ENCODE assay signal across 9 cellular contexts in the genomic region with DNA sequence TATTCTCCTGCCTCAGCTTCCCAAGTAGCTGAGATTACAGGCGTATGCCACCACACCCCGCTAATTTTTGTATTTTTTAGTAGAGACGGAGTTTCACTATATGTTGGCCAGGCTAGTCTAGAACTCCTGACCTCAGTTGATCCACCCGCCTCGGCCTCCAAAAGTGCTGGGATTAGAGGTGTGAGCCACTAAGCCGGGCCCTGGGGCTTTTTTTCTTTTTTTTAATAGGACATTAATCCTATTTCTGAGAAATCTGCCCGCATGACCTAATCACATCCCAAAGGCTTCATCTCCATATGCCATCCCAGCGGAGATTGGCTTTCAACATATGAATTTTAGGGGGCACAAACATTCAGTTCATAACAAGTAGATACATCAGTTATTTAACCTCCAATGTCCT.
"Had no signal": no experiment of that assay in that cellular context is flagged by ENCODE, and none has a peak within 500 bp of the region (broad histone marks: within the 10 kb centered on the region; RNA-seq: fewer than 3 reads in every experiment).

No MANE protein-coding gene starts in this region.

- H3K9me3 Mint-ChIP-seq: H9 had no signal

- H3K27ac Mint-ChIP-seq: GM23338, H9, IgD-negative memory B cell had no signal

- DNase-seq: H9, HCEC 1CT, KBM-7 had no signal

- FAIRE-seq: H1, H54, HepG2 had no signal

- H3K4me3 ChIP-seq: GM23338 had no signal

- H3K27me3 Mint-ChIP-seq: IgD-negative memory B cell had no signal

- H3K4me3 Mint-ChIP-seq: GM23338, H9, IgD-negative memory B cell had no signal

- H3K4me1 Mint-ChIP-seq: GM23338 had no signal

- H3K36me3 Mint-ChIP-seq: IgD-negative memory B cell had no signal

- H3K27ac ChIP-seq: HL-60 had no signal
